ENCODE assay signal across 8 cellular contexts in the genomic region with DNA sequence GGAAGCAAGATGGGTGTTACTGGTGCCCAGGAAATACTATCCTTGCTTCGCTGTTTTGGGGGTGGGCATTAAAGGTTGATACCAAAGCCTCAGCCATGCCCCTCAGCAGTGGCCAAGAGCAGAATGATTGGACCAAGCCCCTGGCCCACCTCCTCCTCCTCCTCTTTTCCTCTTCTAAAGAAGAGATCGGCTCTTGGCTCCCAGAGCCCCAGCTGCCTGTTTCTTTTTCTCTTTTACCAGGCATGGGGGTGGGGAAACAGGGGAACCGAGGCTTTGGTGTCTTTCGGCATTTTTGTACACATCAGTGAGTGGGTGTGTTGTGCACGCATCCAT. TPM values are rescaled to one million over a fixed set of nuclear protein-coding genes. Genes with fewer than 3 reads are reported as not detected.
DNase-seq lines count a peak whose midpoint lies in the region; ATAC-seq, FAIRE-seq and TF ChIP-seq lines count a peak whose summit lies in the region.

No MANE protein-coding gene starts in this region.

- H2BK120ac ChIP-seq in mesendoderm (ENCODE audit: low read depth, low read length), result no peak overlapping the region

- H3K4me1 ChIP-seq in mesendoderm (ENCODE audit: control insufficient read depth, low read depth, low read length), result peaks cover 10% of the 10 kb centered on the region

- no peaks in the 10 kb centered on the region for H3K36me3 ChIP-seq in mesendoderm (ENCODE audit: control insufficient read depth, insufficient read depth, low read length)

- no peak overlapping the region for H3K27ac ChIP-seq in mesendoderm (ENCODE audit: low read depth, low read length)

- H3K23ac ChIP-seq in mesendoderm (ENCODE audit: low read length), result no peak overlapping the region

- peak overlapping the region; percentile 95 for H3K27ac Mint-ChIP-seq in activated naive CD4-positive, alpha-beta T cell treated with anti-CD3 and anti-CD28 coated beads, Interleukin-2, amount 50 U/mL, for 24 hours
- peak overlapping the region; percentile 74 for H3K27ac Mint-ChIP-seq in type B pancreatic cell

- H2AK5ac ChIP-seq in mesendoderm (ENCODE audit: low read length), result no peak overlapping the region

- FAIRE-seq in urothelium cell line (lab: Jason Lieb, UNC), result no peak

- no peak overlapping the region for H3K18ac ChIP-seq in mesendoderm (ENCODE audit: low read length)

- in situ Hi-C loops in astrocyte of the spinal cord (cut with HindIII; ENCODE audit: low sequenced_read_pairs), result loop anchor here (25.0 kb wide), 1 partner anchor 119 kb away; the partner anchor contains the start of gene RAPGEFL1

- no peaks in the 10 kb centered on the region for H3K9me3 Mint-ChIP-seq in activated naive CD4-positive, alpha-beta T cell treated with anti-CD3 and anti-CD28 coated beads, Interleukin-2, amount 50 U/mL, for 24 hours
- H3K9me3 Mint-ChIP-seq in type B pancreatic cell, result no peaks in the 10 kb centered on the region

- H3K36me3 Mint-ChIP-seq in activated naive CD4-positive, alpha-beta T cell treated with anti-CD3 and anti-CD28 coated beads, Interleukin-2, amount 50 U/mL, for 24 hours, result no peaks in the 10 kb centered on the region
- no peaks in the 10 kb centered on the region for H3K36me3 Mint-ChIP-seq in type B pancreatic cell

- peak overlapping the region; percentile 56 for H3K56ac ChIP-seq in mesendoderm (ENCODE audit: low read length)

- H3K4me3 Mint-ChIP-seq in activated naive CD4-positive, alpha-beta T cell treated with anti-CD3 and anti-CD28 coated beads, Interleukin-2, amount 50 U/mL, for 24 hours, result peak overlapping the region; percentile 84
- H3K4me3 Mint-ChIP-seq in type B pancreatic cell, result peak overlapping the region; percentile 82

- no peaks in the 10 kb centered on the region for H3K79me1 ChIP-seq in mesendoderm (ENCODE audit: low read length)

- no peak overlapping the region for H4K8ac ChIP-seq in mesendoderm (ENCODE audit: low read depth, low read length)

- no peak overlapping the region for H3K4ac ChIP-seq in mesendoderm (ENCODE audit: low read depth, low read length)

- H3K79me2 ChIP-seq in mesendoderm (ENCODE audit: control insufficient read depth, insufficient read depth, low read length), result no peaks in the 10 kb centered on the region

- H3K27me3 ChIP-seq in mesendoderm (ENCODE audit: insufficient read depth, low read length, poor library complexity), result no peaks in the 10 kb centered on the region

- H2BK5ac ChIP-seq in mesendoderm (ENCODE audit: low read length), result no peak overlapping the region

- no CpG with 5 or more reads among the region's 5 CpGs for WGBS in mesendoderm (ENCODE audit: extremely low coverage, insufficient coverage, low lambda C conversion rate)

- H3K4me3 ChIP-seq in astrocyte of the spinal cord (ENCODE audit: low read depth, low read length), result peak overlapping the region; percentile 24
- H3K4me3 ChIP-seq in mesendoderm (ENCODE audit: low read length), result no peak overlapping the region

- no peak overlapping the region for H2BK15ac ChIP-seq in mesendoderm (replicated peaks; ENCODE audit: low read depth)

- peak overlapping the region; percentile 13 for H3K9ac ChIP-seq in mesendoderm (ENCODE audit: low read length)

- TF ChIP-seq CTCF in astrocyte of the spinal cord (IDR thresholded peaks at IDR 0.05; ENCODE audit: low read depth, low read length) (no peak), type B pancreatic cell (conservative IDR thresholded peaks at IDR 0.05) (no peak)

- H4K5ac ChIP-seq in mesendoderm (ENCODE audit: low read length), result no peak overlapping the region

- H3K4me2 ChIP-seq in mesendoderm (ENCODE audit: low read length), result peak overlapping the region; percentile 2

- peaks cover 82% of the 10 kb centered on the region for H3K4me1 Mint-ChIP-seq in activated naive CD4-positive, alpha-beta T cell treated with anti-CD3 and anti-CD28 coated beads, Interleukin-2, amount 50 U/mL, for 24 hours
- peaks cover 65% of the 10 kb centered on the region for H3K4me1 Mint-ChIP-seq in type B pancreatic cell (ENCODE audit: unreplicated experiment)

- no peak for ATAC-seq in HG03439 (IDR thresholded peaks at IDR 0.05; ENCODE audit: unreplicated experiment)

- no peak for DNase-seq in activated naive CD4-positive, alpha-beta T cell (lab: John Stamatoyannopoulos, UW)
- no peak for DNase-seq in astrocyte of the spinal cord (ENCODE audit: low read depth, low spot score)
- DNase-seq in mesendoderm, result no peak
- no peak for DNase-seq in type B pancreatic cell (ENCODE audit: extremely low spot score, unreplicated experiment)
- DNase-seq in urothelium cell line (ENCODE audit: low spot score), result no peak
- no peak for DNase-seq in COR-L47 (lab: John Stamatoyannopoulos, UW)

- no peaks in the 10 kb centered on the region for H3K27me3 Mint-ChIP-seq in activated naive CD4-positive, alpha-beta T cell treated with anti-CD3 and anti-CD28 coated beads, Interleukin-2, amount 50 U/mL, for 24 hours
- H3K27me3 Mint-ChIP-seq in type B pancreatic cell, result no peaks in the 10 kb centered on the region

RNA-seq across cellular contexts. Expression of gene THRA, which starts 5.8 kb away (rescaled TPM):
- 2.5 TPM for polyA plus RNA-seq in mesendoderm (2013, experiment 1 of 2)
- polyA plus RNA-seq in mesendoderm (2013, experiment 2 of 2), result 2.9 TPM
- 18.3 and 37.0 TPM in 2 replicates for total RNA-seq in type B pancreatic cell (ENCODE audit: low replicate concordance)

RNA-seq across cellular contexts. Expression of gene MED24, which starts 14.3 kb away (rescaled TPM):
- polyA plus RNA-seq in mesendoderm (2013, experiment 1 of 2), result 54.7 TPM
- polyA plus RNA-seq in mesendoderm (2013, experiment 2 of 2), result 54.0 TPM
- 93.2 and 123 TPM in 2 replicates for total RNA-seq in type B pancreatic cell (ENCODE audit: low replicate concordance)

RNA-seq across cellular contexts. Expression of gene NR1D1, which starts 31.8 kb away (rescaled TPM):
- polyA plus RNA-seq in mesendoderm (2013, experiment 1 of 2), result 2.3 TPM
- polyA plus RNA-seq in mesendoderm (2013, experiment 2 of 2), result 2.5 TPM
- 5.7 and 9.5 TPM in 2 replicates for total RNA-seq in type B pancreatic cell (ENCODE audit: low replicate concordance)

RNA-seq across cellular contexts. Expression of gene MSL1, which starts 53.2 kb away (rescaled TPM):
- 40.3 TPM for polyA plus RNA-seq in mesendoderm (2013, experiment 1 of 2)
- polyA plus RNA-seq in mesendoderm (2013, experiment 2 of 2), result 40.9 TPM
- total RNA-seq in type B pancreatic cell (ENCODE audit: low replicate concordance), result 86.3 and 128 TPM in 2 replicates

RNA-seq across cellular contexts. Expression of gene CSF3, which starts 53.3 kb away (rescaled TPM):
- polyA plus RNA-seq in mesendoderm (2013, experiment 1 of 2), result 0.04 TPM
- polyA plus RNA-seq in mesendoderm (2013, experiment 2 of 2), result 0.04 TPM
- not detected in 2 replicates for total RNA-seq in type B pancreatic cell (ENCODE audit: low replicate concordance)
